1 cellular context compared by ENCODE assay signal in genomic region chr9:130871395-130872057, GRCh38.
A peak's percentile ranks its signal among the peaks of the same experiment; 100 is the strongest.
TF ChIP-seq lines count a peak whose summit lies in the region.

No MANE protein-coding gene starts in this region.

TF ChIP-seq in K562, 482 proteins besides CTCF, POLR2A, EP300 and RAD21 (continued from another document):
- TF ChIP-seq ZNF512 (tag; IDR thresholded peaks at IDR 0.05) (no peak), RFX1 (IDR thresholded peaks at IDR 0.05) (no peak), MLX (CRISPR knock-in tag; conservative IDR thresholded peaks at IDR 0.05) (0 out of 4 replicates have a peak, but pooled peaks of 1 of the 2 experiments have one; percentile 42), ZEB2 (IDR thresholded peaks at IDR 0.05) (no peak), KAT2B (IDR thresholded peaks at IDR 0.05; ENCODE audit: low read depth, low read length) (no peak)
